ENCODE assay signal across 9 cellular contexts in genomic region chrX:147875866-147876596, GRCh38. TPM values are rescaled to one million over a fixed set of nuclear protein-coding genes. Genes with fewer than 3 reads are reported as not detected.
DNase-seq lines count a peak whose midpoint lies in the region; ATAC-seq lines count a peak whose summit lies in the region.
"Had no signal": no experiment of that assay in that cellular context is flagged by ENCODE, and none has a peak within 500 bp of the region (broad histone marks: within the 10 kb centered on the region; RNA-seq: fewer than 3 reads in every experiment).

No MANE protein-coding gene starts in this region.

- H3K9me3 ChIP-seq in effector memory CD4-positive, alpha-beta T cell (ENCODE audit: control insufficient read depth, low read length) = no peaks in the 10 kb centered on the region

- DNase-seq in ACHN = peak; percentile 1
- peak; percentile 64 for DNase-seq in amniotic epithelial cell (ENCODE audit: low read depth)
- DNase-seq in activated naive CD4-positive, alpha-beta T cell treated with anti-CD3 and anti-CD28 coated beads, Interleukin-2, amount 50 U/mL, for 16 hours = no peak
- DNase-seq in effector memory CD4-positive, alpha-beta T cell = no peak
- no peak for DNase-seq in AML-193 (lab: John Stamatoyannopoulos, UW)
- DNase-seq in mesenteric fat pad (ENCODE audit: low spot score) = no peak
- DNase-seq: NCI-H774 had no signal

- ATAC-seq in GM19463 (IDR thresholded peaks at IDR 0.05; ENCODE audit: unreplicated experiment) = peak; percentile 94
- peak; percentile 98 for ATAC-seq in HG03103 (IDR thresholded peaks at IDR 0.05; ENCODE audit: low read depth, unreplicated experiment)

- H3K4me3 ChIP-seq in effector memory CD4-positive, alpha-beta T cell (ENCODE audit: insufficient read depth, low read depth, low read length, poor library complexity, severe bottlenecking) = no peak overlapping the region

- in situ Hi-C loops in ACHN (cut with HindIII; ENCODE audit: low pct_ligation_motif_present, low pct_unique_long_range_greater_than_20kb, low sequenced_read_pairs) = no loop called here

- no peaks in the 10 kb centered on the region for H3K36me3 ChIP-seq in effector memory CD4-positive, alpha-beta T cell (ENCODE audit: control insufficient read depth, insufficient read depth, low read length)

- no peaks in the 10 kb centered on the region for H3K4me1 ChIP-seq in effector memory CD4-positive, alpha-beta T cell (ENCODE audit: control insufficient read depth, insufficient read depth, low read length, poor library complexity, severe bottlenecking)

- H3K27me3 ChIP-seq in effector memory CD4-positive, alpha-beta T cell (replicated peaks; ENCODE audit: control insufficient read depth, insufficient read depth, low read length, poor library complexity, severe bottlenecking) = no peaks in the 10 kb centered on the region

- no peak overlapping the region for H3K27ac ChIP-seq in effector memory CD4-positive, alpha-beta T cell (ENCODE audit: insufficient read depth, low read length, poor library complexity, severe bottlenecking)

RNA-seq across cellular contexts. Expression of gene FMR1, which starts 35.7 kb away (rescaled TPM):
- total RNA-seq in mesenteric fat pad = 30.8 TPM

Comparison
In these comparisons a context has a peak if more than half of its experiments do, and no peak if none do; other contexts are left out.
1. DNase-seq: peak in ACHN (single experiment) and amniotic epithelial cell (single experiment); none in activated naive CD4-positive, alpha-beta T cell treated with anti-CD3 and anti-CD28 coated beads, Interleukin-2, amount 50 U/mL, for 16 hours (single experiment), effector memory CD4-positive, alpha-beta T cell (0 of 3), AML-193 (0 of 2) and mesenteric fat pad (single experiment).